Comparison of ENCODE assay signal across 16 cellular contexts in genomic region chr11:116707250-116707649, GRCh38.
DNase-seq lines count a peak whose midpoint lies in the region; ATAC-seq and TF ChIP-seq lines count a peak whose summit lies in the region.
"Had no signal": no experiment of that assay in that cellular context is flagged by ENCODE, and none has a peak within 500 bp of the region (broad histone marks: within the 10 kb centered on the region; RNA-seq: fewer than 3 reads in every experiment).

No MANE protein-coding gene starts in this region.

- H3K27me3 ChIP-seq in H7 (ENCODE audit: control insufficient read depth, insufficient read depth, low read length) = peaks cover 9% of the 10 kb centered on the region

- peak; percentile 33 for DNase-seq in H7
- DNase-seq in NCI-H2171 treated with DMSO at 0.1 percent for 48 hours (lab: John Stamatoyannopoulos, UW) = peak; percentile 76
- DNase-seq in cerebellar cortex (ENCODE audit: low spot score) = peak; percentile 71
- DNase-seq in mucosa of descending colon = peak in 2 of 3 donors; percentile 73 to 81
- no peak for DNase-seq in GOT3 (lab: John Stamatoyannopoulos, UW)
- DNase-seq in activated T-helper 1 cell treated with anti-CD3 and anti-CD28 coated beads, Interleukin-12 subunit alpha, Interleukin-12 subunit beta, Interleukin-2, Interleukin-4 antibody, amounts not matched to agents 30 ng/mL and 10 ng/mL and 1 ng/mL, durations not matched to agents 14 hours and 24 hours and 36 hours (ENCODE audit: low spot score) = no peak
- no peak for DNase-seq in stimulated activated CD4-positive, alpha-beta T cell treated with anti-CD3 and anti-CD28 coated beads, Interleukin-4, amount 100 ng/mL, for 4 hours
- DNase-seq in activated T-cell treated with anti-CD3 and anti-CD28 coated beads for 4 hours = no peak
- DNase-seq: activated CD4-positive, alpha-beta T cell treated with anti-CD3 and anti-CD28 coated beads for 48 hours; islet precursor cell; SK-N-SH; stimulated activated CD4-positive, alpha-beta T cell treated with anti-CD3 and anti-CD28 coated beads, Interleukin-1b, Interleukin-23, amount 100 ng/mL, for 48 hours had no signal

- H3K4me1 ChIP-seq in mucosa of descending colon (ENCODE audit: low read depth) = peaks cover 6% of the 10 kb centered on the region

- ATAC-seq in mucosa of descending colon = peak; percentile 93
- ATAC-seq: stimulated activated memory B cell treated with anti-CD40 and anti-IgM and Interleukin-4, amounts not matched to agents 10 μg/mL and 1 μg/mL and 100 μg/mL, for 72 hours had no signal

- H3K27ac Mint-ChIP-seq in activated T-helper 1 cell treated with anti-CD3 and anti-CD28 coated beads, Interleukin-12 subunit alpha, Interleukin-12 subunit beta, Interleukin-2, Interleukin-4 antibody, amounts not matched to agents 30 ng/mL and 10 ng/mL and 1 ng/mL, durations not matched to agents 14 hours and 24 hours and 36 hours = no peak overlapping the region
- H3K27ac Mint-ChIP-seq: CD14-positive monocyte; stimulated activated memory B cell treated with anti-CD40 and anti-IgM and Interleukin-4, amounts not matched to agents 10 μg/mL and 1 μg/mL and 100 μg/mL, for 72 hours had no signal

- H3K9me3 ChIP-seq in mucosa of descending colon = no peaks in the 10 kb centered on the region
- H3K9me3 ChIP-seq: neutrophil, SK-N-SH had no signal

- H3K4me1 Mint-ChIP-seq in activated T-helper 1 cell treated with anti-CD3 and anti-CD28 coated beads, Interleukin-12 subunit alpha, Interleukin-12 subunit beta, Interleukin-2, Interleukin-4 antibody, amounts not matched to agents 30 ng/mL and 10 ng/mL and 1 ng/mL, durations not matched to agents 14 hours and 24 hours and 36 hours (ENCODE audit: low read depth) = no peaks in the 10 kb centered on the region
- H3K4me1 Mint-ChIP-seq: CD14-positive monocyte; central memory CD8-positive, alpha-beta T cell; stimulated activated memory B cell treated with anti-CD40 and anti-IgM and Interleukin-4, amounts not matched to agents 10 μg/mL and 1 μg/mL and 100 μg/mL, for 72 hours had no signal

- no peaks in the 10 kb centered on the region for H3K36me3 Mint-ChIP-seq in activated T-helper 1 cell treated with anti-CD3 and anti-CD28 coated beads, Interleukin-12 subunit alpha, Interleukin-12 subunit beta, Interleukin-2, Interleukin-4 antibody, amounts not matched to agents 30 ng/mL and 10 ng/mL and 1 ng/mL, durations not matched to agents 14 hours and 24 hours and 36 hours (ENCODE audit: low read depth)
- H3K36me3 Mint-ChIP-seq: CD14-positive monocyte; stimulated activated memory B cell treated with anti-CD40 and anti-IgM and Interleukin-4, amounts not matched to agents 10 μg/mL and 1 μg/mL and 100 μg/mL, for 72 hours had no signal

- intact Hi-C loops in mucosa of descending colon (cut with DNase I, micrococcal nuclease) = no loop called here
- intact Hi-C loops in activated T-helper 1 cell treated with anti-CD3 and anti-CD28 coated beads, Interleukin-12 subunit alpha, Interleukin-12 subunit beta, Interleukin-2, Interleukin-4 antibody, amounts not matched to agents 30 ng/mL and 10 ng/mL and 1 ng/mL, durations not matched to agents 14 hours and 24 hours and 36 hours (cut with micrococcal nuclease) = no loop called here

- no peaks in the 10 kb centered on the region for H3K9me3 Mint-ChIP-seq in activated T-helper 1 cell treated with anti-CD3 and anti-CD28 coated beads, Interleukin-12 subunit alpha, Interleukin-12 subunit beta, Interleukin-2, Interleukin-4 antibody, amounts not matched to agents 30 ng/mL and 10 ng/mL and 1 ng/mL, durations not matched to agents 14 hours and 24 hours and 36 hours
- H3K9me3 Mint-ChIP-seq: central memory CD8-positive, alpha-beta T cell; stimulated activated memory B cell treated with anti-CD40 and anti-IgM and Interleukin-4, amounts not matched to agents 10 μg/mL and 1 μg/mL and 100 μg/mL, for 72 hours had no signal

- peaks cover 31% of the 10 kb centered on the region for H3K27me3 Mint-ChIP-seq in activated T-helper 1 cell treated with anti-CD3 and anti-CD28 coated beads, Interleukin-12 subunit alpha, Interleukin-12 subunit beta, Interleukin-2, Interleukin-4 antibody, amounts not matched to agents 30 ng/mL and 10 ng/mL and 1 ng/mL, durations not matched to agents 14 hours and 24 hours and 36 hours (ENCODE audit: insufficient read depth)

- H3K36me3 ChIP-seq in H7 (replicated peaks; ENCODE audit: control insufficient read depth, insufficient read depth, low read length) (no peaks in the 10 kb centered on the region), mucosa of descending colon (ENCODE audit: low read depth) (no peaks in the 10 kb centered on the region)
- H3K36me3 ChIP-seq: neutrophil had no signal

- no peak for TF ChIP-seq CTCF in mucosa of descending colon (IDR thresholded peaks at IDR 0.05)

- H3K4me3 ChIP-seq in H7 (ENCODE audit: insufficient read depth, low read depth, low read length) = no peak overlapping the region
- H3K4me3 ChIP-seq in mucosa of descending colon = no peak overlapping the region

- no peak overlapping the region for H3K4me3 Mint-ChIP-seq in activated T-helper 1 cell treated with anti-CD3 and anti-CD28 coated beads, Interleukin-12 subunit alpha, Interleukin-12 subunit beta, Interleukin-2, Interleukin-4 antibody, amounts not matched to agents 30 ng/mL and 10 ng/mL and 1 ng/mL, durations not matched to agents 14 hours and 24 hours and 36 hours
- H3K4me3 Mint-ChIP-seq: central memory CD8-positive, alpha-beta T cell; stimulated activated memory B cell treated with anti-CD40 and anti-IgM and Interleukin-4, amounts not matched to agents 10 μg/mL and 1 μg/mL and 100 μg/mL, for 72 hours had no signal

Comparison
In these comparisons a context has a peak if more than half of its experiments do, and no peak if none do; other contexts are left out.
1. DNase-seq: peak in H7 (single experiment), NCI-H2171 treated with DMSO at 0.1 percent for 48 hours (single experiment), cerebellar cortex (single experiment) and mucosa of descending colon (2 of 3); none in GOT3 (single experiment), activated T-helper 1 cell treated with anti-CD3 and anti-CD28 coated beads, Interleukin-12 subunit alpha, Interleukin-12 subunit beta, Interleukin-2, Interleukin-4 antibody, amounts not matched to agents 30 ng/mL and 10 ng/mL and 1 ng/mL, durations not matched to agents 14 hours and 24 hours and 36 hours (single experiment), stimulated activated CD4-positive, alpha-beta T cell treated with anti-CD3 and anti-CD28 coated beads, Interleukin-4, amount 100 ng/mL, for 4 hours (0 of 2) and activated T-cell treated with anti-CD3 and anti-CD28 coated beads for 4 hours (single experiment).